Comparison of ENCODE assay signal across 11 cellular contexts in the genomic region with DNA sequence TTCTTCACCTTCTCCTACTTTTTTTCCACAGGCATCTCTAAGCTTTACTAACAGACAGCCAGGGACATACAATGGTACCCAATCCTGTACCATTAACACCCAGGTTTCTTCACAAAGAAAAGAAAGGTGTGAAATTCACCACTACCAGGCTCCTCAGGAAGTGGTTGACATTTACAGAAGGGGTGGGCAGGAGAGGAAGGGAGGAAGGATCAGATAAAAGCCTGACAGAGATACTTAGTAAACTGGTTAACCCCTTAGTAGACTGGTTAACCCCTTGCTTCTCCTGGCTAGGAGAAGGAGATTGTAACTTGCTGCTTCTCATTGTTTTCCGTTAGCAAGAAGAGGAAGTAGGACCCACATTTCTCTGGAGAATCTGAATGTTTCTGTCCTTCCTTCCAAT.
DNase-seq lines count a peak whose midpoint lies in the region; ATAC-seq and FAIRE-seq lines count a peak whose summit lies in the region.
"Had no signal": no experiment of that assay in that cellular context is flagged by ENCODE, and none has a peak within 500 bp of the region (broad histone marks: within the 10 kb centered on the region; RNA-seq: fewer than 3 reads in every experiment).

No MANE protein-coding gene starts in this region.

- H3K4me3 ChIP-seq in BLaER1 = no peak overlapping the region; the same call in 1 of the 2 replicates
- peak overlapping the region; percentile 35 for H3K4me3 ChIP-seq in effector memory CD4-positive, alpha-beta T cell (ENCODE audit: insufficient read depth, low read depth, low read length, poor library complexity, severe bottlenecking)

- peak overlapping the region; percentile 77 for H3K4me3 Mint-ChIP-seq in T-helper 1 cell treated with Interleukin-12 subunit alpha and Interleukin-12 subunit beta and Interleukin-4 antibody, amounts not matched to agents 30 μg/mL and 1 μg/mL, for 36 hours
- H3K4me3 Mint-ChIP-seq: memory B cell had no signal

- no peaks in the 10 kb centered on the region for H3K27me3 ChIP-seq in BLaER1
- H3K27me3 ChIP-seq in effector memory CD4-positive, alpha-beta T cell (replicated peaks; ENCODE audit: control insufficient read depth, insufficient read depth, low read length, poor library complexity, severe bottlenecking) = no peaks in the 10 kb centered on the region

- peaks cover 8% of the 10 kb centered on the region for H3K9me3 Mint-ChIP-seq in T-helper 1 cell treated with Interleukin-12 subunit alpha and Interleukin-12 subunit beta and Interleukin-4 antibody, amounts not matched to agents 30 μg/mL and 1 μg/mL, for 36 hours
- H3K9me3 Mint-ChIP-seq: memory B cell had no signal

- peaks cover 28% of the 10 kb centered on the region for H3K9me3 ChIP-seq in BLaER1
- no peaks in the 10 kb centered on the region for H3K9me3 ChIP-seq in effector memory CD4-positive, alpha-beta T cell (ENCODE audit: control insufficient read depth, low read length)

- H3K36me3 ChIP-seq in BLaER1 = no peaks in the 10 kb centered on the region
- no peaks in the 10 kb centered on the region for H3K36me3 ChIP-seq in effector memory CD4-positive, alpha-beta T cell (ENCODE audit: control insufficient read depth, insufficient read depth, low read length)

- peak overlapping the region; percentile 70 for H3K4me2 ChIP-seq in BLaER1

- no peak for FAIRE-seq in GM19239 (lab: Jason Lieb, UNC)

- H3K27me3 Mint-ChIP-seq in T-helper 1 cell treated with Interleukin-12 subunit alpha and Interleukin-12 subunit beta and Interleukin-4 antibody, amounts not matched to agents 30 μg/mL and 1 μg/mL, for 36 hours (ENCODE audit: low read depth) = no peaks in the 10 kb centered on the region

- peak overlapping the region; percentile 70 for H3K27ac ChIP-seq in BLaER1
- no peak overlapping the region for H3K27ac ChIP-seq in effector memory CD4-positive, alpha-beta T cell (ENCODE audit: insufficient read depth, low read length, poor library complexity, severe bottlenecking)

- no peak overlapping the region for H3K9ac ChIP-seq in BLaER1

- H3K4me1 ChIP-seq in BLaER1 = peaks cover 42% of the 10 kb centered on the region
- H3K4me1 ChIP-seq in effector memory CD4-positive, alpha-beta T cell (ENCODE audit: control insufficient read depth, insufficient read depth, low read length, poor library complexity, severe bottlenecking) = peaks cover 19% of the 10 kb centered on the region

- DNase-seq in effector memory CD4-positive, alpha-beta T cell = peak in 2 of 3 donors; percentile 7 to 20
- DNase-seq in GM19239 (ENCODE audit: insufficient read length, low spot score) (no peak), NCI-H1048 (lab: John Stamatoyannopoulos, UW) (no peak)
- DNase-seq: GOT3, right cardiac atrium had no signal

- H3K4me1 Mint-ChIP-seq in T-helper 1 cell treated with Interleukin-12 subunit alpha and Interleukin-12 subunit beta and Interleukin-4 antibody, amounts not matched to agents 30 μg/mL and 1 μg/mL, for 36 hours (ENCODE audit: low read depth) = peaks cover 62% of the 10 kb centered on the region

- no peaks in the 10 kb centered on the region for H4K20me1 ChIP-seq in BLaER1

- H3K36me3 Mint-ChIP-seq in T-helper 1 cell treated with Interleukin-12 subunit alpha and Interleukin-12 subunit beta and Interleukin-4 antibody, amounts not matched to agents 30 μg/mL and 1 μg/mL, for 36 hours (ENCODE audit: low read depth) = peaks cover 51% of the 10 kb centered on the region
- H3K36me3 Mint-ChIP-seq: memory B cell had no signal

- H3K27ac Mint-ChIP-seq in T-helper 1 cell treated with Interleukin-12 subunit alpha and Interleukin-12 subunit beta and Interleukin-4 antibody, amounts not matched to agents 30 μg/mL and 1 μg/mL, for 36 hours = peak overlapping the region; percentile 70
- H3K27ac Mint-ChIP-seq: memory B cell had no signal

- ATAC-seq in GM18511 (IDR thresholded peaks at IDR 0.05; ENCODE audit: unreplicated experiment) = peak; percentile 68
- ATAC-seq in HG03025 (IDR thresholded peaks at IDR 0.05; ENCODE audit: low FRiP score, unreplicated experiment) = no peak
- ATAC-seq in HG02938 (IDR thresholded peaks at IDR 0.05; ENCODE audit: unreplicated experiment) = no peak
- ATAC-seq: right cardiac atrium had no signal

Comparison
In these comparisons a context has a peak if more than half of its experiments do, and no peak if none do; other contexts are left out.
1. DNase-seq: peak in effector memory CD4-positive, alpha-beta T cell (2 of 3); none in GM19239 (single experiment) and NCI-H1048 (single experiment).